In genomic region chr11:117528061-117528780, GRCh38 we compare ENCODE assay signal across 14 cellular contexts.
A peak's percentile ranks its signal among the peaks of the same experiment; 100 is the strongest.
DNase-seq lines count a peak whose midpoint lies in the region; ATAC-seq and TF ChIP-seq lines count a peak whose summit lies in the region.
"Had no signal": no experiment of that assay in that cellular context is flagged by ENCODE, and none has a peak within 500 bp of the region (broad histone marks: within the 10 kb centered on the region; RNA-seq: fewer than 3 reads in every experiment).

No MANE protein-coding gene starts in this region.

- H3K4me1 Mint-ChIP-seq in WTC11: peaks cover 16% of the 10 kb centered on the region
- H3K4me1 Mint-ChIP-seq: memory B cell had no signal

- H3K27me3 Mint-ChIP-seq in WTC11 (ENCODE audit: low read depth): no peaks in the 10 kb centered on the region; the same call in 1 of the 2 replicates

- H3K36me3 Mint-ChIP-seq in WTC11: no peaks in the 10 kb centered on the region
- H3K36me3 Mint-ChIP-seq: memory B cell had no signal

- no peak overlapping the region for H3K4me3 ChIP-seq in skeletal muscle cell (ENCODE audit: low read depth, low read length)
- H3K4me3 ChIP-seq: tibial artery had no signal

- H3K9me3 Mint-ChIP-seq in WTC11: no peaks in the 10 kb centered on the region
- H3K9me3 Mint-ChIP-seq: activated naive CD4-positive, alpha-beta T cell treated with anti-CD3 and anti-CD28 coated beads for 36 hours; effector memory CD8-positive, alpha-beta T cell; memory B cell had no signal

- no peak overlapping the region for H3K4me3 Mint-ChIP-seq in WTC11
- H3K4me3 Mint-ChIP-seq: activated naive CD4-positive, alpha-beta T cell treated with anti-CD3 and anti-CD28 coated beads for 36 hours; effector memory CD8-positive, alpha-beta T cell; memory B cell had no signal

- TF ChIP-seq CTCF in WTC11 (IDR thresholded peaks at IDR 0.05): no peak

- peak; percentile 59; the same call in 1 of the 2 replicates for ATAC-seq in WTC11
- no peak for ATAC-seq in GM18858 (IDR thresholded peaks at IDR 0.05; ENCODE audit: unreplicated experiment)
- ATAC-seq: effector memory CD8-positive, alpha-beta T cell; foreskin keratinocyte had no signal

- CTCF ChIA-PET in WTC11 (lab: Charles Lee): interaction anchor here (0.7 to 3.2 kb wide), 11 partner anchors 21 to 417 kb away, joined by 3 to 11 read pairs (median 3); no protein-coding TSS in a partner anchor

- POLR2A ChIA-PET in WTC11 (lab: Charles Lee): no interaction called here

- peak; percentile 24 to 88 (median 60) for DNase-seq in NCI-H1417 (lab: John Stamatoyannopoulos, UW)
- no peak for DNase-seq in NCI-H1417 treated with DMSO at 0.1 percent for 48 hours (lab: John Stamatoyannopoulos, UW)
- DNase-seq in NCI-H2107 (lab: John Stamatoyannopoulos, UW): peak; percentile 86
- no peak for DNase-seq in WTC11 (ENCODE audit: low spot score)
- peak; percentile 15 for DNase-seq in skeletal muscle cell (ENCODE audit: low read depth)
- DNase-seq in activated gamma-delta T cell treated with Interleukin-2 at 50 U/mL for 16 hours: no peak
- DNase-seq in HuH-7 (ENCODE audit: low spot score): no peak
- DNase-seq: activated naive CD4-positive, alpha-beta T cell treated with anti-CD3 and anti-CD28 coated beads for 36 hours; Caco-2; effector memory CD8-positive, alpha-beta T cell; tibial artery had no signal

- H3K27ac Mint-ChIP-seq in WTC11: no peak overlapping the region
- H3K27ac Mint-ChIP-seq: activated naive CD4-positive, alpha-beta T cell treated with anti-CD3 and anti-CD28 coated beads for 36 hours; effector memory CD8-positive, alpha-beta T cell; memory B cell had no signal

TF ChIP-seq in WTC11, 78 proteins besides CTCF, POLR2A, EP300 and RAD21:
- TF ChIP-seq OVOL2 (CRISPR knock-in tag; IDR thresholded peaks at IDR 0.05; ENCODE audit: borderline replicate concordance): no peak
- TF ChIP-seq, protein P1, sequence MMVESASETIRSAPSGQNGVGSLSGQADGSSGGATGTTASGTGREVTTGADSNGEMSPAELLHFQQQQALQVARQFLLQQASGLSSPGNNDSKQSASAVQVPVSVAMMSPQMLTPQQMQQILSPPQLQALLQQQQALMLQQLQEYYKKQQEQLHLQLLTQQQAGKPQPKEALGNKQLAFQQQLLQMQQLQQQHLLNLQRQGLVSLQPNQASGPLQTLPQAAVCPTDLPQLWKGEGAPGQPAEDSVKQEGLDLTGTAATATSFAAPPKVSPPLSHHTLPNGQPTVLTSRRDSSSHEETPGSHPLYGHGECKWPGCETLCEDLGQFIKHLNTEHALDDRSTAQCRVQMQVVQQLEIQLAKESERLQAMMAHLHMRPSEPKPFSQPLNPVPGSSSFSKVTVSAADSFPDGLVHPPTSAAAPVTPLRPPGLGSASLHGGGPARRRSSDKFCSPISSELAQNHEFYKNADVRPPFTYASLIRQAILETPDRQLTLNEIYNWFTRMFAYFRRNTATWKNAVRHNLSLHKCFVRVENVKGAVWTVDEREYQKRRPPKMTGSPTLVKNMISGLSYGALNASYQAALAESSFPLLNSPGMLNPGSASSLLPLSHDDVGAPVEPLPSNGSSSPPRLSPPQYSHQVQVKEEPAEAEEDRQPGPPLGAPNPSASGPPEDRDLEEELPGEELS (CRISPR knock-in tag; IDR thresholded peaks at IDR 0.05): no peak
- TF ChIP-seq ATF2 (CRISPR knock-in tag; IDR thresholded peaks at IDR 0.05; ENCODE audit: borderline replicate concordance, low read depth): no peak
- TF ChIP-seq CBFB (CRISPR knock-in tag; IDR thresholded peaks at IDR 0.05; ENCODE audit: low read depth): no peak
- no peak for TF ChIP-seq NR2C2 (CRISPR knock-in tag; IDR thresholded peaks at IDR 0.05)
- no peak for TF ChIP-seq MYBL2 (CRISPR knock-in tag; IDR thresholded peaks at IDR 0.05)
- TF ChIP-seq E2F5 (CRISPR knock-in tag; IDR thresholded peaks at IDR 0.05): no peak
- no peak for TF ChIP-seq EMX1 (CRISPR knock-in tag; IDR thresholded peaks at IDR 0.05)
- TF ChIP-seq ZNF423 (CRISPR knock-in tag; IDR thresholded peaks at IDR 0.05): no peak
- TF ChIP-seq ZSCAN18 (CRISPR knock-in tag; IDR thresholded peaks at IDR 0.05): no peak
- TF ChIP-seq, protein P2, sequence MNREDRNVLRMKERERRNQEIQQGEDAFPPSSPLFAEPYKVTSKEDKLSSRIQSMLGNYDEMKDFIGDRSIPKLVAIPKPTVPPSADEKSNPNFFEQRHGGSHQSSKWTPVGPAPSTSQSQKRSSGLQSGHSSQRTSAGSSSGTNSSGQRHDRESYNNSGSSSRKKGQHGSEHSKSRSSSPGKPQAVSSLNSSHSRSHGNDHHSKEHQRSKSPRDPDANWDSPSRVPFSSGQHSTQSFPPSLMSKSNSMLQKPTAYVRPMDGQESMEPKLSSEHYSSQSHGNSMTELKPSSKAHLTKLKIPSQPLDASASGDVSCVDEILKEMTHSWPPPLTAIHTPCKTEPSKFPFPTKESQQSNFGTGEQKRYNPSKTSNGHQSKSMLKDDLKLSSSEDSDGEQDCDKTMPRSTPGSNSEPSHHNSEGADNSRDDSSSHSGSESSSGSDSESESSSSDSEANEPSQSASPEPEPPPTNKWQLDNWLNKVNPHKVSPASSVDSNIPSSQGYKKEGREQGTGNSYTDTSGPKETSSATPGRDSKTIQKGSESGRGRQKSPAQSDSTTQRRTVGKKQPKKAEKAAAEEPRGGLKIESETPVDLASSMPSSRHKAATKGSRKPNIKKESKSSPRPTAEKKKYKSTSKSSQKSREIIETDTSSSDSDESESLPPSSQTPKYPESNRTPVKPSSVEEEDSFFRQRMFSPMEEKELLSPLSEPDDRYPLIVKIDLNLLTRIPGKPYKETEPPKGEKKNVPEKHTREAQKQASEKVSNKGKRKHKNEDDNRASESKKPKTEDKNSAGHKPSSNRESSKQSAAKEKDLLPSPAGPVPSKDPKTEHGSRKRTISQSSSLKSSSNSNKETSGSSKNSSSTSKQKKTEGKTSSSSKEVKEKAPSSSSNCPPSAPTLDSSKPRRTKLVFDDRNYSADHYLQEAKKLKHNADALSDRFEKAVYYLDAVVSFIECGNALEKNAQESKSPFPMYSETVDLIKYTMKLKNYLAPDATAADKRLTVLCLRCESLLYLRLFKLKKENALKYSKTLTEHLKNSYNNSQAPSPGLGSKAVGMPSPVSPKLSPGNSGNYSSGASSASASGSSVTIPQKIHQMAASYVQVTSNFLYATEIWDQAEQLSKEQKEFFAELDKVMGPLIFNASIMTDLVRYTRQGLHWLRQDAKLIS (CRISPR knock-in tag; IDR thresholded peaks at IDR 0.05; ENCODE audit: borderline replicate concordance): no peak

Comparison
In these comparisons a context has a peak if more than half of its experiments do, and no peak if none do; other contexts are left out.
1. DNase-seq: peak in NCI-H1417 (3 of 3), NCI-H2107 (single experiment) and skeletal muscle cell (single experiment); none in NCI-H1417 treated with DMSO at 0.1 percent for 48 hours (single experiment), WTC11 (single experiment), activated gamma-delta T cell treated with Interleukin-2 at 50 U/mL for 16 hours (single experiment) and HuH-7 (single experiment).